31 cellular contexts compared by ENCODE assay signal in genomic region chr2:145015561-145015960, GRCh38.
"Had no signal": no experiment of that assay in that cellular context is flagged by ENCODE, and none has a peak within 500 bp of the region (broad histone marks: within the 10 kb centered on the region; RNA-seq: fewer than 3 reads in every experiment).

No MANE protein-coding gene starts in this region.

- H3K4me3 ChIP-seq: breast epithelium, left ventricle myocardium inferior, lung, mucosa of descending colon, psoas muscle, right atrium auricular region, smooth muscle cell, stomach, suprapubic skin, transverse colon had no signal

- H3K9me3 ChIP-seq: breast epithelium, left ventricle myocardium inferior, mucosa of descending colon, neutrophil, psoas muscle, right atrium auricular region, stomach, suprapubic skin, transverse colon had no signal

- DNase-seq: activated CD4-positive, alpha-beta T cell treated with anti-CD3 and anti-CD28 coated beads for 48 hours; activated CD4-positive, alpha-beta T cell treated with anti-CD3 and anti-CD28 coated beads, Interleukin-2, amount 50 U/mL, for 48 hours; activated CD8-positive, alpha-beta memory T cell treated with anti-CD3 and anti-CD28 coated beads for 24 hours; activated effector memory CD4-positive, alpha-beta T cell treated with Interleukin-2 at 50 U/mL for 16 hours; activated naive CD4-positive, alpha-beta T cell treated with Interleukin-2 at 50 U/mL for 16 hours; anterior cingulate cortex; central memory CD4-positive, alpha-beta T cell; effector memory CD4-positive, alpha-beta T cell; foreskin melanocyte; left ventricle myocardium inferior; mucosa of descending colon; psoas muscle; stimulated activated CD4-positive, alpha-beta T cell treated with anti-CD3 and anti-CD28 coated beads, Interleukin-1b, Interleukin-23, amount 100 ng/mL, for 48 hours; stimulated activated CD4-positive, alpha-beta T cell treated with anti-CD3 and anti-CD28 coated beads, Interleukin-4, amount 100 ng/mL, for 4 hours; stimulated activated CD8-positive, alpha-beta memory T cell treated with anti-CD3 and anti-CD28 coated beads, Interleukin-4, amount 100 ng/mL, for 48 hours; stimulated activated naive B cell treated with anti-CD40 and anti-IgM and Interleukin-4, amounts not matched to agents 10 μg/mL and 1 μg/mL and 100 μg/mL, for 72 hours; stomach; T-helper 17 cell; T1000; transverse colon; WERI-Rb-1 had no signal

- H2AFZ ChIP-seq: parathyroid adenoma had no signal

- H3K36me3 ChIP-seq: breast epithelium, left ventricle myocardium inferior, neutrophil, right atrium auricular region, stomach, suprapubic skin, transverse colon, WERI-Rb-1 had no signal

- H3K27me3 ChIP-seq: breast epithelium, neutrophil, right atrium auricular region, stomach, suprapubic skin, transverse colon had no signal

- H3K4me2 ChIP-seq: smooth muscle cell had no signal

- ATAC-seq: activated CD4-positive, CD25-positive, alpha-beta regulatory T cell treated with anti-CD3 and anti-CD28 coated beads, Interleukin-2, amount 50 U/mL, for 24 hours; mucosa of descending colon; natural killer cell treated with Interleukin-12 subunit alpha and Interleukin-12 subunit beta and Interleukin-15 and Interleukin-18, amount 100 ng/mL, for 72 hours; psoas muscle; stimulated activated naive B cell treated with anti-CD40 and anti-IgM and Interleukin-4, amounts not matched to agents 10 μg/mL and 1 μg/mL and 100 μg/mL, for 72 hours; T-helper 17 cell had no signal

- FAIRE-seq: endothelial cell of umbilical vein had no signal

- H3K4me1 ChIP-seq: breast epithelium, parathyroid adenoma, psoas muscle, stomach, suprapubic skin had no signal

- H3K27ac ChIP-seq: breast epithelium, left ventricle myocardium inferior, neutrophil, parathyroid adenoma, psoas muscle, right atrium auricular region, stomach, suprapubic skin, transverse colon, WERI-Rb-1 had no signal

- H3K9ac ChIP-seq: parathyroid adenoma had no signal
